ENCODE assay signal across 11 cellular contexts in genomic region chr1:75672528-75673393, GRCh38. TPM values are rescaled to one million over a fixed set of nuclear protein-coding genes. Genes with fewer than 3 reads are reported as not detected.
DNase-seq lines count a peak whose midpoint lies in the region; ATAC-seq and TF ChIP-seq lines count a peak whose summit lies in the region.
"Had no signal": no experiment of that assay in that cellular context is flagged by ENCODE, and none has a peak within 500 bp of the region (broad histone marks: within the 10 kb centered on the region; RNA-seq: fewer than 3 reads in every experiment).

No MANE protein-coding gene starts in this region.

- DNase-seq in cardiac muscle cell (ENCODE audit: low read depth in 1 of 2, low spot score in 1 of 2) (peak; percentile 1 to 59), Right ventricle myocardium superior (no peak), RWPE1 (ENCODE audit: low spot score) (peak; percentile 62), foreskin melanocyte (peak; percentile 8), SHP77 (lab: John Stamatoyannopoulos, UW) (no peak)
- DNase-seq in activated CD8-positive, alpha-beta memory T cell treated with anti-CD3 and anti-CD28 coated beads, Interleukin-2, amount 50 U/mL, for 4 hours, result no peak
- DNase-seq in activated T-cell treated with anti-CD3 and anti-CD28 coated beads, Interleukin-2, amount 50 U/mL, for 1 hour, result no peak
- DNase-seq: cortex of kidney, occipital lobe had no signal

- no peaks in the 10 kb centered on the region for H3K27me3 ChIP-seq in cardiac muscle cell
- H3K27me3 ChIP-seq: BLaER1 treated with 17β-estradiol and CSF1 and Interleukin-3, amounts not matched to agents 10 nM and 100 nM had no signal

- POLR2A ChIA-PET in RWPE1 (lab: Yijun Ruan, JAX; ENCODE audit: low non-redundant PET), result no interaction called here

- no peaks in the 10 kb centered on the region for H3K4me1 ChIP-seq in cardiac muscle cell (ENCODE audit: low read depth)

- no peak overlapping the region for H3K4me3 ChIP-seq in cardiac muscle cell
- H3K4me3 ChIP-seq: BLaER1 treated with 17β-estradiol and CSF1 and Interleukin-3, amounts not matched to agents 10 nM and 100 nM had no signal

- ATAC-seq in Right ventricle myocardium superior (ENCODE audit: poor library complexity) (no peak), GM19328 (IDR thresholded peaks at IDR 0.05; ENCODE audit: unreplicated experiment) (no peak)

- no peaks in the 10 kb centered on the region for H3K9me3 ChIP-seq in cardiac muscle cell (ENCODE audit: low read depth)
- H3K9me3 ChIP-seq: BLaER1 treated with 17β-estradiol and CSF1 and Interleukin-3, amounts not matched to agents 10 nM and 100 nM had no signal

- CTCF ChIA-PET in RWPE1 (lab: Yijun Ruan, JAX), result interaction anchor here (0.6 kb wide), 1 partner anchor 118 kb away, joined by 7 read pairs; no protein-coding TSS in a partner anchor

- TF ChIP-seq CTCF in cardiac muscle cell (IDR thresholded peaks at IDR 0.05; ENCODE audit: low read depth, low read length) (no peak), RWPE1 (conservative IDR thresholded peaks at IDR 0.05; ENCODE audit: low read depth) (no peak)

- peak overlapping the region; percentile 9 for H3K27ac ChIP-seq in cardiac muscle cell
- no peak overlapping the region for H3K27ac ChIP-seq in RWPE1

- H3K36me3 ChIP-seq in cardiac muscle cell, result no peaks in the 10 kb centered on the region
- H3K36me3 ChIP-seq: BLaER1 treated with 17β-estradiol and CSF1 and Interleukin-3, amounts not matched to agents 10 nM and 100 nM had no signal

- intact Hi-C loops in Right ventricle myocardium superior (cut with DNase I), result no loop called here

RNA-seq across cellular contexts. Expression of gene ACADM, which starts 51.7 kb away (rescaled TPM):
- total RNA-seq in cardiac muscle cell (63.3 and 65.0 TPM in 2 replicates), Right ventricle myocardium superior (401 TPM)
- 96.9 and 106 TPM in 2 replicates for polyA plus RNA-seq in cardiac muscle cell

Comparison
In these comparisons a context has a peak if more than half of its experiments do, and no peak if none do; other contexts are left out.
1. DNase-seq: peak in cardiac muscle cell (2 of 2), RWPE1 (single experiment) and foreskin melanocyte (single experiment); none in Right ventricle myocardium superior (single experiment), activated CD8-positive, alpha-beta memory T cell treated with anti-CD3 and anti-CD28 coated beads, Interleukin-2, amount 50 U/mL, for 4 hours (single experiment), activated T-cell treated with anti-CD3 and anti-CD28 coated beads, Interleukin-2, amount 50 U/mL, for 1 hour (single experiment) and SHP77 (0 of 2).